In genomic region chr11:117843666-117844484, GRCh38 we compare ENCODE assay signal across 8 cellular contexts. TPM values are rescaled to one million over a fixed set of nuclear protein-coding genes. Genes with fewer than 3 reads are reported as not detected.
DNase-seq lines count a peak whose midpoint lies in the region; ATAC-seq lines count a peak whose summit lies in the region.

No MANE protein-coding gene starts in this region.

- ATAC-seq in HG02763 (IDR thresholded peaks at IDR 0.05; ENCODE audit: unreplicated experiment) (no peak), HG02870 (IDR thresholded peaks at IDR 0.05; ENCODE audit: unreplicated experiment) (no peak)

- intact Hi-C loops in cardiac septum (cut with DNase I), result loop anchor here (1.0 to 2.0 kb wide), 3 partner anchors 59 to 211 kb away; no protein-coding TSS in a partner anchor

- peak; percentile 58 for DNase-seq in EL
- peak; percentile 27 for DNase-seq in LHCN-M2 (ENCODE audit: low read depth)
- DNase-seq in T-helper 1 cell, result peak; percentile 55 to 83 (median 68)
- peak; percentile 72 for DNase-seq in activated naive CD8-positive, alpha-beta T cell treated with anti-CD3 and anti-CD28 coated beads, Interleukin-2, amount 50 U/mL, for 16 hours (ENCODE audit: low read depth, low spot score)
- peak; percentile 90 for DNase-seq in cardiac septum (ENCODE audit: low spot score)
- DNase-seq in putamen (ENCODE audit: low spot score), result peak; percentile 50

RNA-seq across cellular contexts. Expression of gene FXYD2, which starts 19.3 kb away (rescaled TPM):
- not detected in 2 replicates for total RNA-seq in LHCN-M2 (2014; rRNA removed)
- not detected for polyA plus RNA-seq in LHCN-M2 (2012)
- total RNA-seq in cardiac septum, result 1.6 TPM

RNA-seq across cellular contexts. Expression of gene FXYD6, which starts 32.6 kb away (rescaled TPM):
- 0.19 and 0.34 TPM in 2 replicates for total RNA-seq in LHCN-M2 (2014; rRNA removed)
- polyA plus RNA-seq in LHCN-M2 (2012), result 3.4 TPM
- 28.0 TPM for total RNA-seq in cardiac septum

RNA-seq across cellular contexts. Expression of gene DSCAML1, which starts 46.9 kb away (rescaled TPM):
- total RNA-seq in LHCN-M2 (2014; rRNA removed), result not detected in 2 replicates
- polyA plus RNA-seq in LHCN-M2 (2012), result not detected
- 1.2 TPM for total RNA-seq in cardiac septum

Comparison
In these comparisons a context has a peak if more than half of its experiments do, and no peak if none do; other contexts are left out.
1. DNase-seq: peak in every context shown above with its lines; median percentile 90 in cardiac septum; 72 in activated naive CD8-positive, alpha-beta T cell treated with anti-CD3 and anti-CD28 coated beads, Interleukin-2, amount 50 U/mL, for 16 hours; 68 in T-helper 1 cell; 58 in EL; 50 in putamen; 27 in LHCN-M2.
2. RNA of gene FXYD6, which starts 32.6 kb away (total RNA-seq): 28.0 TPM in cardiac septum (single experiment); 0.19 to 0.34 TPM in LHCN-M2; every median in the first group is over 10 times any median in the second.